8 cellular contexts compared by ENCODE assay signal in genomic region chr20:17968366-17969275, GRCh38. TPM values are rescaled to one million over a fixed set of nuclear protein-coding genes. Genes with fewer than 3 reads are reported as not detected.
DNase-seq lines count a peak whose midpoint lies in the region; ATAC-seq and TF ChIP-seq lines count a peak whose summit lies in the region.

TSS of gene MGME1 (plus strand) at chr20:17969018. CDS start at chr20:17969860, 842 bp downstream.
TSS of gene SNX5 (minus strand) at chr20:17968794. CDS start at chr20:17968425, 369 bp downstream.

- peaks cover 60% of the 10 kb centered on the region for H3K4me1 Mint-ChIP-seq in activated naive CD4-positive, alpha-beta T cell treated with anti-CD3 and anti-CD28 coated beads, Interleukin-2, amount 50 U/mL, for 24 hours

- TF ChIP-seq CTCF in GM06990 (IDR thresholded peaks at IDR 0.05; ENCODE audit: insufficient read depth, low read length, poor library complexity, severe bottlenecking) (no peak), suprapubic skin (IDR thresholded peaks at IDR 0.05) (no peak)

- peaks cover 79% of the 10 kb centered on the region for H3K4me1 ChIP-seq in suprapubic skin

- no peak for TF ChIP-seq EP300 in suprapubic skin (IDR thresholded peaks at IDR 0.05)

- peaks cover 31% of the 10 kb centered on the region for H3K36me3 Mint-ChIP-seq in activated naive CD4-positive, alpha-beta T cell treated with anti-CD3 and anti-CD28 coated beads, Interleukin-2, amount 50 U/mL, for 24 hours

- WGBS in suprapubic skin = under 1% methylated on average over 61 of the region's 96 CpGs

- H3K27me3 ChIP-seq in GM06990 (replicated peaks; ENCODE audit: control insufficient read depth, insufficient read depth, low read length) = no peaks in the 10 kb centered on the region
- H3K27me3 ChIP-seq in suprapubic skin = no peaks in the 10 kb centered on the region

- no peaks in the 10 kb centered on the region for H3K9me3 ChIP-seq in suprapubic skin

- peak within 1 kb of the TSS; percentile 97 for H3K27ac Mint-ChIP-seq in activated naive CD4-positive, alpha-beta T cell treated with anti-CD3 and anti-CD28 coated beads, Interleukin-2, amount 50 U/mL, for 24 hours

- peak within 1 kb of the TSS; percentile 98 for H3K27ac ChIP-seq in suprapubic skin

- H3K9me3 Mint-ChIP-seq in activated naive CD4-positive, alpha-beta T cell treated with anti-CD3 and anti-CD28 coated beads, Interleukin-2, amount 50 U/mL, for 24 hours = no peaks in the 10 kb centered on the region

- H3K4me3 ChIP-seq in GM06990 (replicated peaks; ENCODE audit: low read depth, low read length) (peak within 1 kb of the TSS; percentile 96), suprapubic skin (peak within 1 kb of the TSS; percentile 95)

- H3K27me3 Mint-ChIP-seq in activated naive CD4-positive, alpha-beta T cell treated with anti-CD3 and anti-CD28 coated beads, Interleukin-2, amount 50 U/mL, for 24 hours = no peaks in the 10 kb centered on the region

- DNase-seq in GM06990 (ENCODE audit: extremely low read depth, insufficient read length) (peak; percentile 100), NCI-H1092 (lab: John Stamatoyannopoulos, UW) (peak; percentile 98), globus pallidus (ENCODE audit: low spot score) (peak; percentile 98), nucleus accumbens (lab: John Stamatoyannopoulos, UW) (peak; percentile 87 to 100 (median 98)), suprapubic skin (ENCODE audit: low spot score in 2 of 2) (peak; percentile 99)

- H3K4me3 Mint-ChIP-seq in activated naive CD4-positive, alpha-beta T cell treated with anti-CD3 and anti-CD28 coated beads, Interleukin-2, amount 50 U/mL, for 24 hours = peak within 1 kb of the TSS; percentile 93

- no peak for TF ChIP-seq POLR2A in suprapubic skin (IDR thresholded peaks at IDR 0.05)

- peaks cover under 1% of the 10 kb centered on the region; the same call in 1 of the 2 replicates for H3K36me3 ChIP-seq in GM06990 (ENCODE audit: control insufficient read depth, insufficient read depth, low read length)
- no peaks in the 10 kb centered on the region for H3K36me3 ChIP-seq in suprapubic skin

- ATAC-seq in HG02588 (IDR thresholded peaks at IDR 0.05; ENCODE audit: unreplicated experiment) = peak; percentile 73
- ATAC-seq in SK-N-SH treated with all-trans-retinoic acid at 6 μM for 48 hours = peak; percentile 95

TF ChIP-seq in SK-N-SH treated with all-trans-retinoic acid at 6 μM for 48 hours, 23 proteins besides CTCF, POLR2A, EP300 and RAD21:
- TF ChIP-seq ZNF70 (CRISPR knock-in tag; IDR thresholded peaks at IDR 0.05) (0 out of 2 replicates have a peak, but pooled peaks have one; percentile 22), CSRNP3 (CRISPR knock-in tag; IDR thresholded peaks at IDR 0.05) (no peak), ZFP30 (CRISPR knock-in tag; IDR thresholded peaks at IDR 0.05) (0 out of 2 replicates have a peak, but pooled peaks have one; percentile 17), GLIS3 (CRISPR knock-in tag; IDR thresholded peaks at IDR 0.05) (0 out of 2 replicates have a peak, but pooled peaks have one; percentile 59), PATZ1 (CRISPR knock-in tag; IDR thresholded peaks at IDR 0.05; ENCODE audit: borderline replicate concordance) (0 out of 2 replicates have a peak, but pooled peaks have one; percentile 30), PPARA (CRISPR knock-in tag; IDR thresholded peaks at IDR 0.05; ENCODE audit: borderline replicate concordance) (no peak), CSDC2 (CRISPR knock-in tag; IDR thresholded peaks at IDR 0.05) (peak; percentile 94), TSHZ2 (CRISPR knock-in tag; IDR thresholded peaks at IDR 0.05) (peak; percentile 86), TCF4 (CRISPR knock-in tag; IDR thresholded peaks at IDR 0.05; ENCODE audit: borderline replicate concordance) (no peak), ZNF565 (CRISPR knock-in tag; conservative IDR thresholded peaks at IDR 0.05; ENCODE audit: low read depth) (peak; percentile 85), ZFP3 (CRISPR knock-in tag; IDR thresholded peaks at IDR 0.05) (peak; percentile 43; the same call in 1 of the 2 replicates), ESRRG (CRISPR knock-in tag; IDR thresholded peaks at IDR 0.05) (no peak)

RNA-seq across cellular contexts. Expression of gene MGME1, which starts in this region (rescaled TPM):
- total RNA-seq in suprapubic skin = 10 to 100 TPM; 30.2 to 68.1 (median 32.8) TPM

RNA-seq across cellular contexts. Expression of gene SNX5, which starts in this region (rescaled TPM):
- 100 to 1,000 TPM in 1 of 4 donors, 10 to 100 TPM in 3; 49.9 to 114 (median 64.5) TPM for total RNA-seq in suprapubic skin

Comparison
In these comparisons a context has a peak if more than half of its experiments do, and no peak if none do; other contexts are left out.
1. Peak in every context shown above with its lines: DNase-seq, ATAC-seq, H3K4me3 ChIP-seq and H3K27ac ChIP-seq.